In genomic region chr16:10976663-10977062, GRCh38 we compare ENCODE assay signal across 30 cellular contexts. TPM values are rescaled to one million over a fixed set of nuclear protein-coding genes. Genes with fewer than 3 reads are reported as not detected.
DNase-seq lines count a peak whose midpoint lies in the region; ATAC-seq, FAIRE-seq and TF ChIP-seq lines count a peak whose summit lies in the region.
"Had no signal": no experiment of that assay in that cellular context is flagged by ENCODE, and none has a peak within 500 bp of the region (broad histone marks: within the 10 kb centered on the region; RNA-seq: fewer than 3 reads in every experiment).

No MANE protein-coding gene starts in this region.

- no peak for TF ChIP-seq POLR2A in GM12891 (IDR thresholded peaks at IDR 0.05; ENCODE audit: low read depth, low read length)

- no peaks in the 10 kb centered on the region for H3K79me1 ChIP-seq in mesendoderm (ENCODE audit: low read length)

- H3K4me1 ChIP-seq in mesendoderm (ENCODE audit: control insufficient read depth, low read depth, low read length) = peaks cover 5% of the 10 kb centered on the region
- H3K4me1 ChIP-seq: colonic mucosa had no signal

- H3K4me1 Mint-ChIP-seq in activated naive CD8-positive, alpha-beta T cell treated with anti-CD3 and anti-CD28 coated beads, Interleukin-2, amount 10 ng/mL, durations not matched to agents 7 days and 5 days = peaks cover 60% of the 10 kb centered on the region
- peaks cover 19% of the 10 kb centered on the region for H3K4me1 Mint-ChIP-seq in activated naive CD8-positive, alpha-beta T cell treated with anti-CD3 and anti-CD28 coated beads for 36 hours

- H2BK120ac ChIP-seq in mesendoderm (ENCODE audit: low read depth, low read length) = no peak overlapping the region

- H3K9me3 Mint-ChIP-seq in activated naive CD8-positive, alpha-beta T cell treated with anti-CD3 and anti-CD28 coated beads, Interleukin-2, amount 10 ng/mL, durations not matched to agents 7 days and 5 days = no peaks in the 10 kb centered on the region
- H3K9me3 Mint-ChIP-seq in activated naive CD8-positive, alpha-beta T cell treated with anti-CD3 and anti-CD28 coated beads for 36 hours = no peaks in the 10 kb centered on the region
- H3K9me3 Mint-ChIP-seq: HFFc6; T-helper 1 cell treated with Interleukin-12 subunit alpha and Interleukin-12 subunit beta and Interleukin-4 antibody, amounts not matched to agents 30 μg/mL and 1 μg/mL, for 36 hours had no signal

- H3K4me2 ChIP-seq in mesendoderm (ENCODE audit: low read length) = no peak overlapping the region
- H3K4me2 ChIP-seq: KMS-11 had no signal

- H4K8ac ChIP-seq in mesendoderm (ENCODE audit: low read depth, low read length) = no peak overlapping the region

- H3K4me3 ChIP-seq in mesendoderm (ENCODE audit: low read length) = no peak overlapping the region
- H3K4me3 ChIP-seq: colonic mucosa, heart left ventricle, lung, suprapubic skin had no signal

- H3K27me3 ChIP-seq in mesendoderm (ENCODE audit: insufficient read depth, low read length, poor library complexity) = no peaks in the 10 kb centered on the region
- H3K27me3 ChIP-seq: colonic mucosa, heart left ventricle, suprapubic skin had no signal

- in situ Hi-C loops in G401 (cut with HindIII; ENCODE audit: low sequenced_read_pairs) = no loop called here

- no peak overlapping the region for H2AK5ac ChIP-seq in mesendoderm (ENCODE audit: low read length)

- peaks cover 21% of the 10 kb centered on the region for H3K36me3 Mint-ChIP-seq in activated naive CD8-positive, alpha-beta T cell treated with anti-CD3 and anti-CD28 coated beads, Interleukin-2, amount 10 ng/mL, durations not matched to agents 7 days and 5 days
- peaks cover 20% of the 10 kb centered on the region for H3K36me3 Mint-ChIP-seq in activated naive CD8-positive, alpha-beta T cell treated with anti-CD3 and anti-CD28 coated beads for 36 hours

- H3K27ac ChIP-seq in mesendoderm (ENCODE audit: low read depth, low read length) = peak overlapping the region; percentile 2
- H3K27ac ChIP-seq: colonic mucosa, heart left ventricle, HL-60, KMS-11, suprapubic skin had no signal

- H3K9ac ChIP-seq in mesendoderm (ENCODE audit: low read length) = no peak overlapping the region
- H3K9ac ChIP-seq: KMS-11 had no signal

- H3K4me3 Mint-ChIP-seq in activated naive CD8-positive, alpha-beta T cell treated with anti-CD3 and anti-CD28 coated beads, Interleukin-2, amount 10 ng/mL, durations not matched to agents 7 days and 5 days = no peak overlapping the region
- no peak overlapping the region for H3K4me3 Mint-ChIP-seq in activated naive CD8-positive, alpha-beta T cell treated with anti-CD3 and anti-CD28 coated beads for 36 hours
- H3K4me3 Mint-ChIP-seq: HFFc6; T-helper 1 cell treated with Interleukin-12 subunit alpha and Interleukin-12 subunit beta and Interleukin-4 antibody, amounts not matched to agents 30 μg/mL and 1 μg/mL, for 36 hours had no signal

- no peak for DNase-seq in activated naive CD8-positive, alpha-beta T cell treated with anti-CD3 and anti-CD28 coated beads, Interleukin-2, amount 10 ng/mL, durations not matched to agents 7 days and 5 days
- no peak for DNase-seq in activated naive CD8-positive, alpha-beta T cell treated with anti-CD3 and anti-CD28 coated beads for 36 hours
- DNase-seq in SK-N-DZ (ENCODE audit: low spot score) (peak; percentile 93), mesendoderm (peak; percentile 74), G401 (ENCODE audit: low spot score) (no peak), GM12891 (ENCODE audit: insufficient read length, low spot score) (no peak)
- DNase-seq: activated CD8-positive, alpha-beta memory T cell treated with anti-CD3 and anti-CD28 coated beads for 24 hours; activated naive CD4-positive, alpha-beta T cell treated with anti-CD3 and anti-CD28 coated beads, Interleukin-2, amount 50 U/mL, for 16 hours; activated T-cell treated with anti-CD3 and anti-CD28 coated beads, Interleukin-2, amount 50 U/mL, for 48 hours; C1 segment of cervical spinal cord; colonic mucosa; DMS79 treated with DMSO at 0.1 percent for 48 hours; effector CD8-positive, alpha-beta T cell; erythroblast; heart left ventricle; HFFc6; NCI-H1417 treated with DMSO at 0.1 percent for 48 hours; NCI-H510A treated with DMSO at 0.1 percent for 48 hours; right cardiac atrium; stimulated activated CD4-positive, alpha-beta T cell treated with anti-CD3 and anti-CD28 coated beads, Interleukin-4, amount 100 ng/mL, for 4 hours; stimulated activated naive CD4-positive, alpha-beta T cell had no signal

- no peaks in the 10 kb centered on the region for H3K79me2 ChIP-seq in mesendoderm (ENCODE audit: control insufficient read depth, insufficient read depth, low read length)

- no peaks in the 10 kb centered on the region for H3K36me3 ChIP-seq in mesendoderm (ENCODE audit: control insufficient read depth, insufficient read depth, low read length)
- H3K36me3 ChIP-seq: colonic mucosa had no signal

- WGBS in mesendoderm (ENCODE audit: extremely low coverage, insufficient coverage, low lambda C conversion rate) = no CpG with 5 or more reads among the region's 3 CpGs

- H3K23ac ChIP-seq in mesendoderm (ENCODE audit: low read length) = no peak overlapping the region

- FAIRE-seq in GM12891 (lab: Jason Lieb, UNC) = no peak
- FAIRE-seq: RCC 7860, TTC549 had no signal

- no peak overlapping the region for H2BK5ac ChIP-seq in mesendoderm (ENCODE audit: low read length)

- H3K27ac Mint-ChIP-seq in activated naive CD8-positive, alpha-beta T cell treated with anti-CD3 and anti-CD28 coated beads, Interleukin-2, amount 10 ng/mL, durations not matched to agents 7 days and 5 days = peak overlapping the region; percentile 85
- H3K27ac Mint-ChIP-seq in activated naive CD8-positive, alpha-beta T cell treated with anti-CD3 and anti-CD28 coated beads for 36 hours = no peak overlapping the region
- H3K27ac Mint-ChIP-seq: HFFc6 had no signal

- no peak overlapping the region for H2BK15ac ChIP-seq in mesendoderm (replicated peaks; ENCODE audit: low read depth)

- POLR2A ChIA-PET in activated naive CD8-positive, alpha-beta T cell treated with anti-CD3 and anti-CD28 coated beads, Interleukin-2, amount 10 ng/mL, durations not matched to agents 7 days and 5 days (lab: Charles Lee) = interaction anchor here (0.7 kb wide), 1 partner anchor 118 kb away, joined by 3 read pairs; no protein-coding TSS in a partner anchor

- H3K56ac ChIP-seq in mesendoderm (ENCODE audit: low read length) = no peak overlapping the region

- H3K27me3 Mint-ChIP-seq in activated naive CD8-positive, alpha-beta T cell treated with anti-CD3 and anti-CD28 coated beads, Interleukin-2, amount 10 ng/mL, durations not matched to agents 7 days and 5 days = no peaks in the 10 kb centered on the region
- no peaks in the 10 kb centered on the region for H3K27me3 Mint-ChIP-seq in activated naive CD8-positive, alpha-beta T cell treated with anti-CD3 and anti-CD28 coated beads for 36 hours

- no peak overlapping the region for H3K18ac ChIP-seq in mesendoderm (ENCODE audit: low read length)

- no peak for ATAC-seq in activated naive CD8-positive, alpha-beta T cell treated with anti-CD3 and anti-CD28 coated beads, Interleukin-2, amount 10 ng/mL, durations not matched to agents 7 days and 5 days (ENCODE audit: low read depth)
- ATAC-seq in GM18909 (IDR thresholded peaks at IDR 0.05; ENCODE audit: poor library complexity, unreplicated experiment) = no peak
- ATAC-seq: activated CD4-positive, CD25-positive, alpha-beta regulatory T cell treated with anti-CD3 and anti-CD28 coated beads, Interleukin-2, amount 50 U/mL, for 24 hours; heart left ventricle; right cardiac atrium had no signal

- no peak overlapping the region for H4K5ac ChIP-seq in mesendoderm (ENCODE audit: low read length)

- H3K4ac ChIP-seq in mesendoderm (ENCODE audit: low read depth, low read length) = no peak overlapping the region

TF ChIP-seq in GM12891, 5 proteins besides CTCF, POLR2A, EP300 and RAD21:
- TF ChIP-seq TAF1 (IDR thresholded peaks at IDR 0.05; ENCODE audit: low read depth, low read length) (no peak), POLR2AphosphoS5 (IDR thresholded peaks at IDR 0.05; ENCODE audit: low read depth, low read length) (no peak), POU2F2 (IDR thresholded peaks at IDR 0.05; ENCODE audit: low read depth, low read length) (no peak), PAX5 (IDR thresholded peaks at IDR 0.05; ENCODE audit: insufficient read depth, low read length, severe bottlenecking) (no peak), SPI1 (IDR thresholded peaks at IDR 0.05; ENCODE audit: low read depth, low read length) (no peak)

RNA-seq across cellular contexts. Expression of gene CLEC16A, which starts 32.3 kb away (rescaled TPM):
- 10 to 100 TPM; 31.1 to 34.1 TPM for total RNA-seq in activated naive CD8-positive, alpha-beta T cell treated with anti-CD3 and anti-CD28 coated beads, Interleukin-2, amount 10 ng/mL, durations not matched to agents 7 days and 5 days
- 10 to 100 TPM; 20.4 to 21.3 TPM for total RNA-seq in activated naive CD8-positive, alpha-beta T cell treated with anti-CD3 and anti-CD28 coated beads for 36 hours
- 7.4 and 10.1 TPM in 2 replicates for polyA plus RNA-seq in SK-N-DZ (2014; cell fraction: cytosol; rRNA removed)
- polyA plus RNA-seq in SK-N-DZ (2014; cell fraction: nucleus; rRNA removed) = 7.2 and 9.7 TPM in 2 replicates
- polyA plus RNA-seq in mesendoderm (2013, experiment 1 of 2) = 13.1 TPM
- 13.2 TPM for polyA plus RNA-seq in mesendoderm (2013, experiment 2 of 2)
- 15.6 and 16.6 TPM in 2 replicates for total RNA-seq in G401 (2014; rRNA removed; shearing (Covaris generic))
- polyA plus RNA-seq in GM12891 (2012; ENCODE audit: low read depth, missing spikeins) = 12.4 TPM

RNA-seq across cellular contexts. Expression of gene DEXI, which starts 34.4 kb away (rescaled TPM):
- 10 to 100 TPM; 31.4 to 32.3 TPM for total RNA-seq in activated naive CD8-positive, alpha-beta T cell treated with anti-CD3 and anti-CD28 coated beads, Interleukin-2, amount 10 ng/mL, durations not matched to agents 7 days and 5 days
- 10 to 100 TPM; 25.5 to 26.2 TPM for total RNA-seq in activated naive CD8-positive, alpha-beta T cell treated with anti-CD3 and anti-CD28 coated beads for 36 hours
- 44.3 and 52.6 TPM in 2 replicates for polyA plus RNA-seq in SK-N-DZ (2014; cell fraction: cytosol; rRNA removed)
- polyA plus RNA-seq in SK-N-DZ (2014; cell fraction: nucleus; rRNA removed) = 34.4 and 41.2 TPM in 2 replicates
- polyA plus RNA-seq in mesendoderm (2013, experiment 1 of 2) = 19.9 TPM
- 18.6 TPM for polyA plus RNA-seq in mesendoderm (2013, experiment 2 of 2)
- total RNA-seq in G401 (2014; rRNA removed; shearing (Covaris generic)) = 90.6 and 91.9 TPM in 2 replicates
- polyA plus RNA-seq in GM12891 (2012; ENCODE audit: low read depth, missing spikeins) = 8.4 TPM

Comparison
In these comparisons a context has a peak if more than half of its experiments do, and no peak if none do; other contexts are left out.
1. DNase-seq: peak in SK-N-DZ (single experiment) and mesendoderm (single experiment); none in activated naive CD8-positive, alpha-beta T cell treated with anti-CD3 and anti-CD28 coated beads, Interleukin-2, amount 10 ng/mL, durations not matched to agents 7 days and 5 days (single experiment), activated naive CD8-positive, alpha-beta T cell treated with anti-CD3 and anti-CD28 coated beads for 36 hours (single experiment), G401 (single experiment) and GM12891 (single experiment).